In genomic region chr17:15154618-15155017, GRCh38 we compare ENCODE assay signal across 1 cellular context.
TF ChIP-seq lines count a peak whose summit lies in the region.

No MANE protein-coding gene starts in this region.

TF ChIP-seq in GM23338, 12 proteins besides CTCF, POLR2A, EP300 and RAD21 (continued from another document):
- TF ChIP-seq ZNF462 (CRISPR knock-in tag; IDR thresholded peaks at IDR 0.05) (no peak), POLR2AphosphoS5 (IDR thresholded peaks at IDR 0.05; ENCODE audit: low read depth) (no peak), ZNF114 (CRISPR knock-in tag; IDR thresholded peaks at IDR 0.05) (no peak), REST (IDR thresholded peaks at IDR 0.05; ENCODE audit: unreplicated experiment) (no peak), EZH2phosphoT487 (IDR thresholded peaks at IDR 0.05; ENCODE audit: unreplicated experiment) (no peak), EZH2 (IDR thresholded peaks at IDR 0.05; ENCODE audit: low read depth, unreplicated experiment) (no peak), JUNB (IDR thresholded peaks at IDR 0.05; ENCODE audit: unreplicated experiment) (no peak), CREB1 (CRISPR knock-in tag; IDR thresholded peaks at IDR 0.05; ENCODE audit: low read depth) (no peak), ZNF331 (CRISPR knock-in tag; IDR thresholded peaks at IDR 0.05; ENCODE audit: low read depth) (no peak), NANOG (IDR thresholded peaks at IDR 0.05; ENCODE audit: borderline replicate concordance) (no peak), ETS1 (IDR thresholded peaks at IDR 0.05) (no peak)
TF ChIP-seq in GM23338: peak in this region for 0.
